Comparison of ENCODE assay signal across 8 cellular contexts in the genomic region with DNA sequence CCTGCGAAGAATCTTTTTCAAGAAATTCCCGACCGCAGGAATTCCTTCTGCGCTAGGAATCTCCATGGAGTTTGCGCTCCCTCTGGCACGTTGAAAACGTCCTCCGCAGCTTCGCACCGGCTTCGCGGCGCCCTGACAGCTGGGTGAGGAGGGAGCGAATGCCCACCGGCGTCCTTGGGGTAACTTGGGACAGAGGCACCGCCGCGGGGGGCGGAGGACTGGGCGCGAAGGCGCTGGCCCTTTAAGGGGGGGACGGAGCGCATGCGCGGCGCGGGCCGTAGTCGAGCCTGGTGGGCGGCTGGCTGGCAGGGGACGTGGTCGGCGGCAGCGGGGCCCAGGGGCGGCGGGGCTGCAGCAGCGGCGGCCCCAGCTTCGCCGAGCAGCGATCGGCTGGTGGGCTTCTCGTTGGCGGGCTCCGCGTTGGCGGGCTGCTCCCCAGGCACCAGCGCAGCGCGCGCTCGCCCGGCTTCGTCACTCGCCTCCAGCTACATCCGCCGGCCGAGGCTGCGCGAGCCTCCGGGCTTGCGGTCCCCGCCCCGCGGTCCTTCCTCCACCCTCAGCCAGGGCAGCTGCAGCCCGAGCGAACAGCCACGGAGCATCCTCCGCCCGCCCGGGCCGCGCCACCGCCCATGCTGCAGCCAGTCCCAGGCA. TPM values are rescaled to one million over a fixed set of nuclear protein-coding genes. Genes with fewer than 3 reads are reported as not detected.
A peak's percentile ranks its signal among the peaks of the same experiment; 100 is the strongest.
DNase-seq lines count a peak whose midpoint lies in the region; ATAC-seq and TF ChIP-seq lines count a peak whose summit lies in the region.

A gene (plus strand): TSS at position 271 of the 651 bp plus-strand sequence. CDS start 1,354 bp downstream, outside the sequence.

- ATAC-seq in GM19467 (IDR thresholded peaks at IDR 0.05; ENCODE audit: unreplicated experiment) (peak; percentile 82), upper lobe of left lung (ENCODE audit: low FRiP score in 2 of 2) (peak; percentile 36 to 91)

- TF ChIP-seq EP300 in ovary (IDR thresholded peaks at IDR 0.05) (no peak), upper lobe of left lung (IDR thresholded peaks at IDR 0.05) (no peak)

- H3K9me3 ChIP-seq in SK-N-MC (ENCODE audit: low read depth, low read length) (no peaks in the 10 kb centered on the region), ovary (no peaks in the 10 kb centered on the region), upper lobe of left lung (no peaks in the 10 kb centered on the region)

- no peak within 1 kb of the TSS for H3K27ac ChIP-seq in SK-N-MC
- H3K27ac ChIP-seq in ovary, result peak within 1 kb of the TSS; percentile 1 to 26
- H3K27ac ChIP-seq in upper lobe of left lung, result peak within 1 kb of the TSS; percentile 64 to 91 (median 76)

- peaks cover 11% of the 10 kb centered on the region for H3K4me1 ChIP-seq in ovary (ENCODE audit: insufficient read depth)
- peaks cover 14 to 43% (median 20%) of the 10 kb centered on the region in 4 donors for H3K4me1 ChIP-seq in upper lobe of left lung

- H3K27me3 ChIP-seq in ovary, result no peaks in the 10 kb centered on the region
- H3K27me3 ChIP-seq in upper lobe of left lung, result peaks cover 0 to 14% (median 4%) of the 10 kb centered on the region in 4 donors

- TF ChIP-seq CTCF in ovary (IDR thresholded peaks at IDR 0.05) (no peak), upper lobe of left lung (IDR thresholded peaks at IDR 0.05) (no peak)

- WGBS in ovary, 3 donors, result 0 to 1% (median 0%) methylated on average over 29 to 76 of the region's 76 CpGs
- 3 to 5% methylated on average over 6 to 13 of the region's 76 CpGs for WGBS in upper lobe of left lung, 2 donors

- H3K36me3 ChIP-seq in SK-N-MC (ENCODE audit: insufficient read depth, low read length) (no peaks in the 10 kb centered on the region), ovary (no peaks in the 10 kb centered on the region), upper lobe of left lung (no peaks in the 10 kb centered on the region)

- H3K9ac ChIP-seq in SK-N-MC (ENCODE audit: insufficient read length), result peak within 1 kb of the TSS; percentile 70

- TF ChIP-seq POLR2A in ovary (IDR thresholded peaks at IDR 0.05), result no peak
- peak in 1 of 4 donors; percentile 70 for TF ChIP-seq POLR2A in upper lobe of left lung (IDR thresholded peaks at IDR 0.05)

- intact Hi-C loops in cardiac septum (cut with DNase I), result no loop called here
- intact Hi-C loops in ovary (cut with DNase I), result no loop called here

- H3K4me3 ChIP-seq in SK-N-MC (peak within 1 kb of the TSS; percentile 89), ovary (peak within 1 kb of the TSS; percentile 76), upper lobe of left lung (peak within 1 kb of the TSS; percentile 46 to 95 (median 82))

- DNase-seq in COLO829 (ENCODE audit: low spot score) (peak; percentile 65), HS-5 (ENCODE audit: low read depth) (peak; percentile 23), SK-N-MC (ENCODE audit: low read depth, low spot score) (no peak), amniotic epithelial cell (ENCODE audit: low read depth) (peak; percentile 67), cardiac septum (ENCODE audit: low spot score) (peak; percentile 86), ovary (peak in 4 of 5 donors; percentile 54 to 78 (median 70)), upper lobe of left lung (peak in 1 of 2 donors; percentile 94)

RNA-seq across cellular contexts. Expression of the gene that starts here (rescaled TPM):
- 16.4 TPM for total RNA-seq in cardiac septum
- total RNA-seq in ovary, result 10 to 100 TPM in 5 of 7 donors, 1 to 10 TPM in 2; 5.1 to 23.8 (median 16.7) TPM
- 10 to 100 TPM; 10.9 to 21.6 TPM for polyA plus RNA-seq in ovary
- total RNA-seq in upper lobe of left lung, result 10 to 100 TPM; 12.0 to 53.5 (median 28.2) TPM
